In genomic region chr22:39518996-39519680, GRCh38 we compare ENCODE assay signal across 8 cellular contexts. TPM values are rescaled to one million over a fixed set of nuclear protein-coding genes. Genes with fewer than 3 reads are reported as not detected.
DNase-seq lines count a peak whose midpoint lies in the region; ATAC-seq, FAIRE-seq and TF ChIP-seq lines count a peak whose summit lies in the region.

No MANE protein-coding gene starts in this region.

- peak overlapping the region; percentile 20 for H2BK5ac ChIP-seq in mesendoderm (ENCODE audit: low read length)

- H3K4me2 ChIP-seq in PC-3 (ENCODE audit: low read length) (peak overlapping the region; percentile 93), mesendoderm (ENCODE audit: low read length) (peak overlapping the region; percentile 74)

- CTCF ChIA-PET in PC-3 (lab: Charles Lee): interaction anchor here (1.0 kb wide), 1 partner anchor 10 kb away, joined by 14 read pairs; no protein-coding TSS in a partner anchor

- no peaks in the 10 kb centered on the region for H3K27me3 ChIP-seq in right atrium auricular region
- no peaks in the 10 kb centered on the region for H3K27me3 ChIP-seq in PC-3 (ENCODE audit: low read length)
- H3K27me3 ChIP-seq in bronchial epithelial cell (ENCODE audit: control insufficient read depth, insufficient read depth, low read length): no peaks in the 10 kb centered on the region
- no peaks in the 10 kb centered on the region for H3K27me3 ChIP-seq in mesendoderm (ENCODE audit: insufficient read depth, low read length, poor library complexity)
- no peaks in the 10 kb centered on the region for H3K27me3 ChIP-seq in aorta (ENCODE audit: control insufficient read depth in 1 of 2, insufficient read depth in 2 of 2, low read length in 1 of 2)

- H4K5ac ChIP-seq in mesendoderm (ENCODE audit: low read length): peak overlapping the region; percentile 24

- intact Hi-C loops in Right ventricle myocardium superior (cut with DNase I): no loop called here
- intact Hi-C loops in PC-3 (cut with micrococcal nuclease): no loop called here
- intact Hi-C loops in aorta (cut with DNase I): loop anchor here (5.0 kb wide), 2 partner anchors 117 to 122 kb away; partner anchors contain the start of gene TAB1 (in 1 of the 2)

- H2BK120ac ChIP-seq in mesendoderm (ENCODE audit: low read depth, low read length): no peak overlapping the region

- DNase-seq in right atrium auricular region (ENCODE audit: low spot score): no peak
- no peak for DNase-seq in Right ventricle myocardium superior
- DNase-seq in PC-3: peak; percentile 33
- DNase-seq in bronchial epithelial cell (ENCODE audit: low read depth): no peak
- DNase-seq in mesendoderm: no peak
- peak in 1 of 2 donors; percentile 80 for DNase-seq in aorta
- no peak for DNase-seq in nucleus accumbens (lab: John Stamatoyannopoulos, UW)
- DNase-seq in GDM1 (lab: John Stamatoyannopoulos, UW): no peak

- peak overlapping the region; percentile 79 for H2AFZ ChIP-seq in PC-3 (ENCODE audit: low read length)

- H2AK5ac ChIP-seq in mesendoderm (ENCODE audit: low read length): peak overlapping the region; percentile 41

- peaks cover 57% of the 10 kb centered on the region for H3K79me2 ChIP-seq in PC-3 (ENCODE audit: low read length)
- peaks cover 31% of the 10 kb centered on the region for H3K79me2 ChIP-seq in mesendoderm (ENCODE audit: control insufficient read depth, insufficient read depth, low read length)

- H4K20me1 ChIP-seq in PC-3 (ENCODE audit: low read length): peaks cover 34% of the 10 kb centered on the region

- no peaks in the 10 kb centered on the region for H3K9me2 ChIP-seq in PC-3 (replicated peaks; ENCODE audit: low read length)

- ATAC-seq in Right ventricle myocardium superior (ENCODE audit: poor library complexity) (no peak), PC-3 (peak; percentile 16), aorta (ENCODE audit: low FRiP score) (no peak)

- H3K4me1 ChIP-seq in right atrium auricular region (peaks cover 0 to 44% of the 10 kb centered on the region in 2 donors), PC-3 (ENCODE audit: insufficient read depth, low read length) (peaks cover 19% of the 10 kb centered on the region), mesendoderm (ENCODE audit: control insufficient read depth, low read depth, low read length) (peaks cover 5% of the 10 kb centered on the region), aorta (ENCODE audit: control insufficient read depth in 1 of 2, insufficient read depth in 2 of 2, low read length in 2 of 2) (no peaks in the 10 kb centered on the region)

- TF ChIP-seq CTCF in right atrium auricular region (IDR thresholded peaks at IDR 0.05) (no peak), PC-3 (conservative IDR thresholded peaks at IDR 0.05; ENCODE audit: low read depth, low read length) (no peak), bronchial epithelial cell (IDR thresholded peaks at IDR 0.05; ENCODE audit: insufficient read depth, low read length, severe bottlenecking) (no peak)

- no peaks in the 10 kb centered on the region for H3K9me3 ChIP-seq in right atrium auricular region
- no peaks in the 10 kb centered on the region for H3K9me3 ChIP-seq in PC-3 (ENCODE audit: low read length)
- H3K9me3 ChIP-seq in aorta (ENCODE audit: control insufficient read depth, low read length): no peaks in the 10 kb centered on the region

- peak overlapping the region; percentile 99 to 100 for H3K27ac ChIP-seq in right atrium auricular region
- H3K27ac ChIP-seq in PC-3 (ENCODE audit: low read length): peak overlapping the region; percentile 80
- peak overlapping the region; percentile 96 for H3K27ac ChIP-seq in mesendoderm (ENCODE audit: low read depth, low read length)
- H3K27ac ChIP-seq in aorta (ENCODE audit: low read depth in 1 of 2, low read length in 2 of 2): peak overlapping the region; percentile 38 to 87

- TSS peak; percentile 80 for BruUV-seq in PC-3 (replicated peaks; lab: Mats Ljungman, UMichigan)

- H3K4ac ChIP-seq in mesendoderm (ENCODE audit: low read depth, low read length): peak overlapping the region; percentile 66

- H3F3A ChIP-seq in PC-3 (ENCODE audit: low read length, unreplicated experiment): peaks cover 18% of the 10 kb centered on the region

- POLR2A ChIA-PET in PC-3 (lab: Charles Lee; ENCODE audit: unreplicated experiment): interaction anchor here (0.6 to 1.0 kb wide), 2 partner anchors 10 to 510 kb away, joined by 3 to 6 read pairs; no protein-coding TSS in a partner anchor

- FAIRE-seq in bronchial epithelial cell (lab: Jason Lieb, UNC): no peak

- H3K36me3 ChIP-seq in right atrium auricular region (peaks cover 60% of the 10 kb centered on the region), PC-3 (ENCODE audit: low read depth, low read length) (peaks cover 33% of the 10 kb centered on the region), bronchial epithelial cell (ENCODE audit: control insufficient read depth, insufficient read depth, low read length) (peaks cover 28% of the 10 kb centered on the region), mesendoderm (ENCODE audit: control insufficient read depth, insufficient read depth, low read length) (peaks cover 26% of the 10 kb centered on the region), aorta (ENCODE audit: control insufficient read depth in 1 of 2, insufficient read depth in 2 of 2, low read length in 1 of 2) (peaks cover 2 to 8% of the 10 kb centered on the region in 2 donors)

- H4K8ac ChIP-seq in mesendoderm (ENCODE audit: low read depth, low read length): no peak overlapping the region

- peaks cover 14% of the 10 kb centered on the region for H3K79me1 ChIP-seq in mesendoderm (ENCODE audit: low read length)

- no CpG with 5 or more reads among the region's 24 CpGs for WGBS in mesendoderm (ENCODE audit: extremely low coverage, insufficient coverage, low lambda C conversion rate)
- WGBS in aorta, 2 donors: 7 to 8% methylated on average over 24 of the region's 24 CpGs

- no peak overlapping the region for H3K23ac ChIP-seq in mesendoderm (ENCODE audit: low read length)

- H3K4me3 ChIP-seq in right atrium auricular region (peak overlapping the region; percentile 100), PC-3 (ENCODE audit: low read length) (peak overlapping the region; percentile 99), bronchial epithelial cell (ENCODE audit: low read depth, low read length) (peak overlapping the region; percentile 91), mesendoderm (ENCODE audit: low read length) (peak overlapping the region; percentile 48), aorta (ENCODE audit: low read length in 2 of 2) (peak overlapping the region; percentile 50 to 67)

- H3K18ac ChIP-seq in mesendoderm (ENCODE audit: low read length): peak overlapping the region; percentile 85

- no peak overlapping the region for H2BK15ac ChIP-seq in mesendoderm (replicated peaks; ENCODE audit: low read depth)

- peak overlapping the region; percentile 100 for H3K9ac ChIP-seq in PC-3 (ENCODE audit: low read length)
- H3K9ac ChIP-seq in mesendoderm (ENCODE audit: low read length): peak overlapping the region; percentile 87

- peak overlapping the region; percentile 97 for H3K56ac ChIP-seq in mesendoderm (ENCODE audit: low read length)

RNA-seq across cellular contexts. Expression of gene ATF4, which starts 1.2 kb away (rescaled TPM):
- total RNA-seq in right atrium auricular region (100 to 1,000 TPM; 155 to 256 TPM), Right ventricle myocardium superior (200 TPM), PC-3 (2014; rRNA removed) (230 and 240 TPM in 2 replicates), bronchial epithelial cell (410 and 516 TPM in 2 replicates), aorta (100 to 1,000 TPM; 305 to 381 TPM)
- polyA plus RNA-seq in mesendoderm (2013, experiment 1 of 2): 631 TPM
- polyA plus RNA-seq in mesendoderm (2013, experiment 2 of 2): 629 TPM
- 100 to 1,000 TPM; 515 to 759 TPM for polyA plus RNA-seq in aorta

RNA-seq across cellular contexts. Expression of gene RPS19BP1, which starts 13.4 kb away (rescaled TPM):
- total RNA-seq in right atrium auricular region: 100 to 1,000 TPM in 1 of 2 donors, 10 to 100 TPM in 1; 88.1 to 135 TPM
- 59.0 TPM for total RNA-seq in Right ventricle myocardium superior
- 253 and 320 TPM in 2 replicates for total RNA-seq in PC-3 (2014; rRNA removed)
- 55.2 and 72.1 TPM in 2 replicates for total RNA-seq in bronchial epithelial cell
- 84.4 TPM for polyA plus RNA-seq in mesendoderm (2013, experiment 1 of 2)
- 84.3 TPM for polyA plus RNA-seq in mesendoderm (2013, experiment 2 of 2)
- 10 to 100 TPM; 50.4 to 51.8 TPM for total RNA-seq in aorta
- 100 to 1,000 TPM; 159 to 160 TPM for polyA plus RNA-seq in aorta

RNA-seq across cellular contexts. Expression of gene MIEF1, which starts 17.0 kb away (rescaled TPM):
- 10 to 100 TPM; 14.4 to 22.1 TPM for total RNA-seq in right atrium auricular region
- 16.7 TPM for total RNA-seq in Right ventricle myocardium superior
- total RNA-seq in PC-3 (2014; rRNA removed): 22.1 and 23.2 TPM in 2 replicates
- total RNA-seq in bronchial epithelial cell: 23.7 and 25.6 TPM in 2 replicates
- 28.6 TPM for polyA plus RNA-seq in mesendoderm (2013, experiment 1 of 2)
- 28.4 TPM for polyA plus RNA-seq in mesendoderm (2013, experiment 2 of 2)
- total RNA-seq in aorta: 10 to 100 TPM; 15.5 to 20.1 TPM
- polyA plus RNA-seq in aorta: 1 to 10 TPM; 8.0 to 8.3 TPM

RNA-seq across cellular contexts. Expression of gene CACNA1I, which starts 51.4 kb away (rescaled TPM):
- total RNA-seq in right atrium auricular region (under 1 TPM in 1 of 2 donors, not detected in 1; 0.08 TPM), Right ventricle myocardium superior (0.03 TPM), PC-3 (2014; rRNA removed) (0.06 TPM in 1 of 2 replicates, not detected in the other), bronchial epithelial cell (not detected in 2 replicates), aorta (under 1 TPM; 0.16 to 0.33 TPM)
- 0.21 TPM for polyA plus RNA-seq in mesendoderm (2013, experiment 1 of 2)
- 0.21 TPM for polyA plus RNA-seq in mesendoderm (2013, experiment 2 of 2)
- polyA plus RNA-seq in aorta: not detected

Comparison
In these comparisons a context has a peak if more than half of its experiments do, and no peak if none do; other contexts are left out.
1. H3K4me3 ChIP-seq: peak in every context shown above with its lines; median percentile 100 in right atrium auricular region; 99 in PC-3; 91 in bronchial epithelial cell; 58 in aorta; 48 in mesendoderm.
2. intact Hi-C loops: an anchor here in aorta (5.0 kb wide); none called in Right ventricle myocardium superior and PC-3.